1 cellular context compared by ENCODE assay signal in the genomic region with DNA sequence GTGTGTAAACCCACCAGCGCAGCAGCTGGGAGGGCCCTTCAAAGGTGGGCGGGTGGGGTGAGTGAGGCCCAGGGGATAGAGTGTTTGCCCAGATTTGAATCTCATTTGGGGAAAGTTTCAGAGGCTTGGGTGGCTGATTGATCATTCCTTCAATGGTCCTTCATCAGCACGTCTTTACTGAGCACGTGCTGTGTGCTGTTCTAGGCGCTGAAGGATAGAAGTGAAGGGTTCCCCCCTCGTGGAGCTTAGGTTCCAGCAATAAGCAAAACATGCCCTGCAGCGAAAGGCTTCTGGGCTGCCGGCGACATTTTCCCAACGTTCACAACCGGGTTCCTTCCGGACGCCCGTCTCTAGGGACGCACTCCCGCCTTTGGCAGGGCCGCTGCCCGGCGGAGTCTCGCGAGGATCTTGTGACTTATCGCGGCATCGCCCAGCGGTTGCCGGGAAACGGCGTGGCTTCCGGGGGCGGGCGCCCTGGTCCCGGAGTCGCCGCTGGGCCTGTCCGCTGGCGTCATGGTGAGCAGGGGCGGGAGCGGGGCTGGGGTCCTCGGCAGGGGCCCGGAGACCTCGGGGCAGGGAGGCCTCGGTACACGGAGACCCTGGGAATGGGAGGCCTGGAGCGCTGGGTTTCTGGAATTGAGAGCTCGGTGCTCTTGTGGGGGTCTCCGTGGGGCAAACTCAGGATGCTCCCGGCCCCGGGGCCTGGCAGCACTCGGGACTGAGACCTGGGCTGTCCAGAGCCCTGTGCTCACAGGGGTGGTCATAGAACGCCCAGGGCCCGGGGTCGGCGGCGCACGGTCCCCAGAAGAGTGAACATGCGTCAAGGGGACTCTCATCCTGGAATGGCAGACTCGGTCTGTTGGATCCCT.
TF ChIP-seq lines count a peak whose summit lies in the region.

No MANE protein-coding gene starts in this region.

TF ChIP-seq in K562, 482 proteins besides CTCF, POLR2A, EP300 and RAD21 (continued from another document and continues in another):
- TF ChIP-seq, protein P1, sequence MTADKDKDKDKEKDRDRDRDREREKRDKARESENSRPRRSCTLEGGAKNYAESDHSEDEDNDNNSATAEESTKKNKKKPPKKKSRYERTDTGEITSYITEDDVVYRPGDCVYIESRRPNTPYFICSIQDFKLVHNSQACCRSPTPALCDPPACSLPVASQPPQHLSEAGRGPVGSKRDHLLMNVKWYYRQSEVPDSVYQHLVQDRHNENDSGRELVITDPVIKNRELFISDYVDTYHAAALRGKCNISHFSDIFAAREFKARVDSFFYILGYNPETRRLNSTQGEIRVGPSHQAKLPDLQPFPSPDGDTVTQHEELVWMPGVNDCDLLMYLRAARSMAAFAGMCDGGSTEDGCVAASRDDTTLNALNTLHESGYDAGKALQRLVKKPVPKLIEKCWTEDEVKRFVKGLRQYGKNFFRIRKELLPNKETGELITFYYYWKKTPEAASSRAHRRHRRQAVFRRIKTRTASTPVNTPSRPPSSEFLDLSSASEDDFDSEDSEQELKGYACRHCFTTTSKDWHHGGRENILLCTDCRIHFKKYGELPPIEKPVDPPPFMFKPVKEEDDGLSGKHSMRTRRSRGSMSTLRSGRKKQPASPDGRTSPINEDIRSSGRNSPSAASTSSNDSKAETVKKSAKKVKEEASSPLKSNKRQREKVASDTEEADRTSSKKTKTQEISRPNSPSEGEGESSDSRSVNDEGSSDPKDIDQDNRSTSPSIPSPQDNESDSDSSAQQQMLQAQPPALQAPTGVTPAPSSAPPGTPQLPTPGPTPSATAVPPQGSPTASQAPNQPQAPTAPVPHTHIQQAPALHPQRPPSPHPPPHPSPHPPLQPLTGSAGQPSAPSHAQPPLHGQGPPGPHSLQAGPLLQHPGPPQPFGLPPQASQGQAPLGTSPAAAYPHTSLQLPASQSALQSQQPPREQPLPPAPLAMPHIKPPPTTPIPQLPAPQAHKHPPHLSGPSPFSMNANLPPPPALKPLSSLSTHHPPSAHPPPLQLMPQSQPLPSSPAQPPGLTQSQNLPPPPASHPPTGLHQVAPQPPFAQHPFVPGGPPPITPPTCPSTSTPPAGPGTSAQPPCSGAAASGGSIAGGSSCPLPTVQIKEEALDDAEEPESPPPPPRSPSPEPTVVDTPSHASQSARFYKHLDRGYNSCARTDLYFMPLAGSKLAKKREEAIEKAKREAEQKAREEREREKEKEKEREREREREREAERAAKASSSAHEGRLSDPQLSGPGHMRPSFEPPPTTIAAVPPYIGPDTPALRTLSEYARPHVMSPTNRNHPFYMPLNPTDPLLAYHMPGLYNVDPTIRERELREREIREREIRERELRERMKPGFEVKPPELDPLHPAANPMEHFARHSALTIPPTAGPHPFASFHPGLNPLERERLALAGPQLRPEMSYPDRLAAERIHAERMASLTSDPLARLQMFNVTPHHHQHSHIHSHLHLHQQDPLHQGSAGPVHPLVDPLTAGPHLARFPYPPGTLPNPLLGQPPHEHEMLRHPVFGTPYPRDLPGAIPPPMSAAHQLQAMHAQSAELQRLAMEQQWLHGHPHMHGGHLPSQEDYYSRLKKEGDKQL (CRISPR knock-in tag; IDR thresholded peaks at IDR 0.05; ENCODE audit: borderline replicate concordance): no peak
- TF ChIP-seq ARNT (IDR thresholded peaks at IDR 0.05): no peak
- peak; percentile 45; the same call in 1 of the 2 replicates for TF ChIP-seq ETS1 (conservative IDR thresholded peaks at IDR 0.05; ENCODE audit: control insufficient read depth, low read depth, low read length)
- no peak for TF ChIP-seq NR2C1 (IDR thresholded peaks at IDR 0.05)
- peak; percentile 71 for TF ChIP-seq NR2C1 (tag; IDR thresholded peaks at IDR 0.05)
- no peak for TF ChIP-seq ASH1L (IDR thresholded peaks at IDR 0.05; ENCODE audit: borderline replicate concordance, low read depth, partially characterized antibody)
- peak; percentile 22 to 48; a peak in 3 of 4 replicates for TF ChIP-seq NRF1 (conservative IDR thresholded peaks at IDR 0.05 in 1 of 2, IDR thresholded peaks at IDR 0.05 in 1 of 2)
- TF ChIP-seq TAF7 (tag; IDR thresholded peaks at IDR 0.05): 0 out of 2 replicates have a peak, but pooled peaks have one; percentile 38
- no peak for TF ChIP-seq ZBED1 (IDR thresholded peaks at IDR 0.05)
- TF ChIP-seq POLR2H (tag; IDR thresholded peaks at IDR 0.05; ENCODE audit: low read depth): peak; percentile 81
- TF ChIP-seq CBX1 (IDR thresholded peaks at IDR 0.05; ENCODE audit: low read depth): 0 out of 2 replicates have a peak, but pooled peaks have one; percentile 47
- TF ChIP-seq HCFC1 (IDR thresholded peaks at IDR 0.05; ENCODE audit: low read depth, low read length): peak; percentile 53; the same call in 1 of the 2 replicates
- TF ChIP-seq ZNF75A (CRISPR knock-in tag; IDR thresholded peaks at IDR 0.05): no peak
- TF ChIP-seq, protein P2, sequence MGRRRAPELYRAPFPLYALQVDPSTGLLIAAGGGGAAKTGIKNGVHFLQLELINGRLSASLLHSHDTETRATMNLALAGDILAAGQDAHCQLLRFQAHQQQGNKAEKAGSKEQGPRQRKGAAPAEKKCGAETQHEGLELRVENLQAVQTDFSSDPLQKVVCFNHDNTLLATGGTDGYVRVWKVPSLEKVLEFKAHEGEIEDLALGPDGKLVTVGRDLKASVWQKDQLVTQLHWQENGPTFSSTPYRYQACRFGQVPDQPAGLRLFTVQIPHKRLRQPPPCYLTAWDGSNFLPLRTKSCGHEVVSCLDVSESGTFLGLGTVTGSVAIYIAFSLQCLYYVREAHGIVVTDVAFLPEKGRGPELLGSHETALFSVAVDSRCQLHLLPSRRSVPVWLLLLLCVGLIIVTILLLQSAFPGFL (CRISPR knock-in tag; IDR thresholded peaks at IDR 0.05): no peak
- TF ChIP-seq ZNF445 (CRISPR knock-in tag; IDR thresholded peaks at IDR 0.05; ENCODE audit: low read depth): no peak
- TF ChIP-seq FOXO4 (CRISPR knock-in tag; IDR thresholded peaks at IDR 0.05): no peak
- TF ChIP-seq MBD2 (IDR thresholded peaks at IDR 0.05; ENCODE audit: borderline replicate concordance, low read depth): peak; percentile 38; the same call in 1 of the 2 replicates
- TF ChIP-seq SAFB2 (IDR thresholded peaks at IDR 0.05; ENCODE audit: borderline replicate concordance, low read depth, low read length, severe bottlenecking): no peak
- TF ChIP-seq, protein P3, sequence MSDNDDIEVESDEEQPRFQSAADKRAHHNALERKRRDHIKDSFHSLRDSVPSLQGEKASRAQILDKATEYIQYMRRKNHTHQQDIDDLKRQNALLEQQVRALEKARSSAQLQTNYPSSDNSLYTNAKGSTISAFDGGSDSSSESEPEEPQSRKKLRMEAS (CRISPR knock-in tag; IDR thresholded peaks at IDR 0.05): peak; percentile 92
- TF ChIP-seq MAZ (CRISPR knock-in tag; conservative IDR thresholded peaks at IDR 0.05 in 1 of 2, IDR thresholded peaks at IDR 0.05 in 1 of 2): peak; percentile 43 to 71; a peak in 2 of 4 replicates
- peak; percentile 82 for TF ChIP-seq CUX1 (CRISPR knock-in tag; IDR thresholded peaks at IDR 0.05)
- TF ChIP-seq EZH2 (IDR thresholded peaks at IDR 0.05; ENCODE audit: borderline replicate concordance, low read depth, low read length): no peak
- no peak for TF ChIP-seq ID3 (CRISPR knock-in tag; IDR thresholded peaks at IDR 0.05)
- TF ChIP-seq ID3 (tag; IDR thresholded peaks at IDR 0.05): peak; percentile 60; the same call in 1 of the 2 replicates
- peak; percentile 86 for TF ChIP-seq GABPA (tag; conservative IDR thresholded peaks at IDR 0.05; ENCODE audit: low read depth)
- TF ChIP-seq PTBP1 (IDR thresholded peaks at IDR 0.05; ENCODE audit: low read depth, low read length): no peak
- TF ChIP-seq MIER1 (IDR thresholded peaks at IDR 0.05; ENCODE audit: low read depth): no peak
- peak; percentile 76 for TF ChIP-seq E2F4 (CRISPR knock-in tag; IDR thresholded peaks at IDR 0.05; ENCODE audit: low read depth)
- peak in 1 of 2 experiments; percentile 42; a peak in 1 of 4 replicates for TF ChIP-seq KDM4B (IDR thresholded peaks at IDR 0.05; ENCODE audit: borderline replicate concordance in 2 of 2, low read depth in 1 of 2)
- TF ChIP-seq CSDE1 (IDR thresholded peaks at IDR 0.05): peak in 1 of 2 experiments; percentile 71; a peak in 1 of 4 replicates
- TF ChIP-seq THRAP3 (IDR thresholded peaks at IDR 0.05; ENCODE audit: borderline replicate concordance): no peak
- no peak for TF ChIP-seq ZNF140 (CRISPR knock-in tag; IDR thresholded peaks at IDR 0.05)
- no peak for TF ChIP-seq SIX5 (IDR thresholded peaks at IDR 0.05; ENCODE audit: borderline replicate concordance in 1 of 2, insufficient read depth in 1 of 2, low read depth in 1 of 2, low read length in 2 of 2)
- TF ChIP-seq ZZZ3 (IDR thresholded peaks at IDR 0.05): no peak
- peak; percentile 82 to 97 for TF ChIP-seq SIN3A (IDR thresholded peaks at IDR 0.05; ENCODE audit: borderline replicate concordance in 2 of 2, control insufficient read depth in 1 of 2, low read depth in 2 of 2, low read length in 2 of 2)
- no peak for TF ChIP-seq HMG20A (CRISPR knock-in tag; conservative IDR thresholded peaks at IDR 0.05)
- TF ChIP-seq HMGN3 (IDR thresholded peaks at IDR 0.05; ENCODE audit: borderline replicate concordance, extremely low read depth, insufficient read length, low read depth, low read length): peak; percentile 80
- TF ChIP-seq POLR3G (IDR thresholded peaks at IDR 0.05; ENCODE audit: extremely low read depth, insufficient read length, insufficient replicate concordance): no peak
- TF ChIP-seq NEUROD1 (IDR thresholded peaks at IDR 0.05; ENCODE audit: borderline replicate concordance, low read depth, low read length, partially characterized antibody): peak; percentile 90
- TF ChIP-seq SMARCA5 (IDR thresholded peaks at IDR 0.05): no peak
- TF ChIP-seq ZNF408 (CRISPR knock-in tag; IDR thresholded peaks at IDR 0.05; ENCODE audit: low read depth): no peak
- TF ChIP-seq ZNF253 (CRISPR knock-in tag; conservative IDR thresholded peaks at IDR 0.05): no peak
- no peak for TF ChIP-seq HNRNPLL (IDR thresholded peaks at IDR 0.05; ENCODE audit: low read depth, low read length, poor library complexity, severe bottlenecking)
- TF ChIP-seq TAF9B (IDR thresholded peaks at IDR 0.05; ENCODE audit: partially characterized antibody): no peak
- TF ChIP-seq ZNF589 (CRISPR knock-in tag; IDR thresholded peaks at IDR 0.05; ENCODE audit: low read depth): peak; percentile 88
- 0 out of 2 replicates have a peak, but pooled peaks have one; percentile 44 for TF ChIP-seq KAT7 (CRISPR knock-in tag; IDR thresholded peaks at IDR 0.05; ENCODE audit: borderline replicate concordance)
